8 cellular contexts compared by ENCODE assay signal in genomic region chr6:140774080-140774505, GRCh38.
A peak's percentile ranks its signal among the peaks of the same experiment; 100 is the strongest.
DNase-seq lines count a peak whose midpoint lies in the region; ATAC-seq and FAIRE-seq lines count a peak whose summit lies in the region.

No MANE protein-coding gene starts in this region.

- peaks cover 23% of the 10 kb centered on the region for H3K4me1 Mint-ChIP-seq in activated CD4-positive, alpha-beta memory T cell treated with anti-CD3 and anti-CD28 coated beads, Interleukin-2, amount 10 ng/mL, durations not matched to agents 7 days and 5 days
- peaks cover 12% of the 10 kb centered on the region for H3K4me1 Mint-ChIP-seq in activated CD4-positive, alpha-beta memory T cell treated with anti-CD3 and anti-CD28 coated beads for 36 hours (ENCODE audit: low read depth)

- no peak overlapping the region for H3K27ac Mint-ChIP-seq in activated CD4-positive, alpha-beta memory T cell treated with anti-CD3 and anti-CD28 coated beads, Interleukin-2, amount 10 ng/mL, durations not matched to agents 7 days and 5 days
- no peak overlapping the region for H3K27ac Mint-ChIP-seq in activated CD4-positive, alpha-beta memory T cell treated with anti-CD3 and anti-CD28 coated beads for 36 hours

- H3K27ac ChIP-seq in small intestine (ENCODE audit: low read depth in 1 of 2, low read length in 1 of 2): no peak overlapping the region

- H3K36me3 Mint-ChIP-seq in activated CD4-positive, alpha-beta memory T cell treated with anti-CD3 and anti-CD28 coated beads, Interleukin-2, amount 10 ng/mL, durations not matched to agents 7 days and 5 days (ENCODE audit: low read depth): peaks cover 7% of the 10 kb centered on the region
- peaks cover 1% of the 10 kb centered on the region for H3K36me3 Mint-ChIP-seq in activated CD4-positive, alpha-beta memory T cell treated with anti-CD3 and anti-CD28 coated beads for 36 hours

- H3K4me1 ChIP-seq in small intestine (ENCODE audit: control insufficient read depth in 2 of 2, insufficient read depth in 1 of 2, low read depth in 1 of 2, low read length in 1 of 2): no peaks in the 10 kb centered on the region

- H3K27me3 Mint-ChIP-seq in activated CD4-positive, alpha-beta memory T cell treated with anti-CD3 and anti-CD28 coated beads, Interleukin-2, amount 10 ng/mL, durations not matched to agents 7 days and 5 days: peaks cover 14% of the 10 kb centered on the region
- peaks cover 18% of the 10 kb centered on the region for H3K27me3 Mint-ChIP-seq in activated CD4-positive, alpha-beta memory T cell treated with anti-CD3 and anti-CD28 coated beads for 36 hours

- FAIRE-seq in small intestine (lab: Jason Lieb, UNC): no peak

- ATAC-seq in HG02642 (IDR thresholded peaks at IDR 0.05; ENCODE audit: poor library complexity, unreplicated experiment) (peak; percentile 99), esophagus mucosa (peak; percentile 71)

- CTCF ChIA-PET in activated CD4-positive, alpha-beta memory T cell treated with anti-CD3 and anti-CD28 coated beads, Interleukin-2, amount 10 ng/mL, durations not matched to agents 7 days and 5 days (lab: Charles Lee): no interaction called here
- CTCF ChIA-PET in activated CD4-positive, alpha-beta memory T cell treated with anti-CD3 and anti-CD28 coated beads for 36 hours (lab: Charles Lee): no interaction called here

- peaks cover 13% of the 10 kb centered on the region for H3K9me3 Mint-ChIP-seq in activated CD4-positive, alpha-beta memory T cell treated with anti-CD3 and anti-CD28 coated beads, Interleukin-2, amount 10 ng/mL, durations not matched to agents 7 days and 5 days
- H3K9me3 Mint-ChIP-seq in activated CD4-positive, alpha-beta memory T cell treated with anti-CD3 and anti-CD28 coated beads for 36 hours: peaks cover 6% of the 10 kb centered on the region

- H3K27me3 ChIP-seq in small intestine (ENCODE audit: control insufficient read depth in 2 of 2, insufficient read depth in 2 of 2, low read length in 2 of 2): no peaks in the 10 kb centered on the region

- POLR2A ChIA-PET in activated CD4-positive, alpha-beta memory T cell treated with anti-CD3 and anti-CD28 coated beads, Interleukin-2, amount 10 ng/mL, durations not matched to agents 7 days and 5 days (lab: Charles Lee): interaction anchor here (0.7 to 1.6 kb wide), 2 partner anchors 36 to 1400 kb away, joined by 3 to 13 read pairs; partner anchors contain the start of gene CITED2
- POLR2A ChIA-PET in activated CD4-positive, alpha-beta memory T cell treated with anti-CD3 and anti-CD28 coated beads for 36 hours (lab: Charles Lee): interaction anchor here (1.6 kb wide), 1 partner anchor 35 kb away, joined by 5 read pairs; no protein-coding TSS in a partner anchor

- no peak overlapping the region for H3K4me3 ChIP-seq in small intestine (ENCODE audit: low read depth in 1 of 2, low read length in 2 of 2)

- H3K4me3 Mint-ChIP-seq in activated CD4-positive, alpha-beta memory T cell treated with anti-CD3 and anti-CD28 coated beads, Interleukin-2, amount 10 ng/mL, durations not matched to agents 7 days and 5 days: no peak overlapping the region
- H3K4me3 Mint-ChIP-seq in activated CD4-positive, alpha-beta memory T cell treated with anti-CD3 and anti-CD28 coated beads for 36 hours: no peak overlapping the region

- peak; percentile 18 for DNase-seq in activated CD4-positive, alpha-beta memory T cell treated with anti-CD3 and anti-CD28 coated beads, Interleukin-2, amount 10 ng/mL, durations not matched to agents 7 days and 5 days
- DNase-seq in activated CD4-positive, alpha-beta memory T cell treated with anti-CD3 and anti-CD28 coated beads for 36 hours: no peak
- DNase-seq in NCI-H2107 (lab: John Stamatoyannopoulos, UW) (peak; percentile 33), small intestine (peak; percentile 42), amygdala (lab: John Stamatoyannopoulos, UW) (no peak)
- no peak for DNase-seq in stimulated activated naive CD4-positive, alpha-beta T cell treated with Interleukin-2 at 50 U/mL for 16 hours (lab: John Stamatoyannopoulos, UW)

- peaks cover 1% of the 10 kb centered on the region for H3K9me3 ChIP-seq in small intestine (ENCODE audit: control insufficient read depth, low read depth)

- H3K36me3 ChIP-seq in small intestine (ENCODE audit: control insufficient read depth in 2 of 2, insufficient read depth in 2 of 2, low read length in 2 of 2): no peaks in the 10 kb centered on the region

- 24 to 39% (median 34%) methylated on average over 3 of the region's 3 CpGs for WGBS in small intestine, 3 donors

- intact Hi-C loops in activated CD4-positive, alpha-beta memory T cell treated with anti-CD3 and anti-CD28 coated beads for 36 hours (cut with micrococcal nuclease): loop anchor here (1.0 kb wide), 2 partner anchors 35 to 188 kb away; no protein-coding TSS in a partner anchor

Comparison
In these comparisons a context has a peak if more than half of its experiments do, and no peak if none do; other contexts are left out.
1. DNase-seq: peak in activated CD4-positive, alpha-beta memory T cell treated with anti-CD3 and anti-CD28 coated beads, Interleukin-2, amount 10 ng/mL, durations not matched to agents 7 days and 5 days (single experiment), NCI-H2107 (single experiment) and small intestine (single experiment); none in activated CD4-positive, alpha-beta memory T cell treated with anti-CD3 and anti-CD28 coated beads for 36 hours (single experiment), stimulated activated naive CD4-positive, alpha-beta T cell treated with Interleukin-2 at 50 U/mL for 16 hours (single experiment) and amygdala (0 of 56).